Comparison of ENCODE assay signal across 2 cellular contexts in genomic region chr11:12059144-12059543, GRCh38. TPM values are rescaled to one million over a fixed set of nuclear protein-coding genes. Genes with fewer than 3 reads are reported as not detected.
A peak's percentile ranks its signal among the peaks of the same experiment; 100 is the strongest.
DNase-seq lines count a peak whose midpoint lies in the region.
"Not testable (repeated sequence)": the region's sequence is repeated elsewhere in the genome, so short reads cannot be mapped to it uniquely, and the experiment has no call there.
"Had no signal": no experiment of that assay in that cellular context is flagged by ENCODE, and none has a peak within 500 bp of the region (broad histone marks: within the 10 kb centered on the region; RNA-seq: fewer than 3 reads in every experiment).

No MANE protein-coding gene starts in this region.

- no CpG with 5 or more reads among the region's 3 CpGs for WGBS in trophoblast cell (ENCODE audit: extremely low coverage, insufficient coverage, insufficient read length)

- not testable (repeated sequence) for H3K27me3 ChIP-seq in trophoblast cell (ENCODE audit: insufficient read depth, low read length)

- H3K79me2 ChIP-seq in trophoblast cell (ENCODE audit: control insufficient read depth, insufficient read depth, low read length, poor library complexity), result not testable (repeated sequence)

- H2BK12ac ChIP-seq in trophoblast cell (ENCODE audit: low read length), result not testable (repeated sequence)

- not testable (repeated sequence) for H3K4ac ChIP-seq in trophoblast cell (ENCODE audit: low read depth, low read length)

- H4K91ac ChIP-seq in trophoblast cell (ENCODE audit: low read depth, low read length), result not testable (repeated sequence)

- not testable (repeated sequence) for H3K36me3 ChIP-seq in trophoblast cell (ENCODE audit: control insufficient read depth in 1 of 2, insufficient read depth in 2 of 2, low read length in 2 of 2)

- not testable (repeated sequence) for H3K4me3 ChIP-seq in trophoblast cell (ENCODE audit: low read depth, low read length)

- H4K8ac ChIP-seq in trophoblast cell (ENCODE audit: low read depth, low read length), result not testable (repeated sequence)

- H3K4me2 ChIP-seq in trophoblast cell (ENCODE audit: low read length), result not testable (repeated sequence)

- H3K9me3 ChIP-seq in trophoblast cell (ENCODE audit: insufficient read depth, low read depth, low read length), result not testable (repeated sequence)

- H2AFZ ChIP-seq in trophoblast cell (ENCODE audit: insufficient read depth, low read length, poor library complexity), result not testable (repeated sequence)

- not testable (repeated sequence) for H3K18ac ChIP-seq in trophoblast cell (ENCODE audit: low read length)

- DNase-seq in trophoblast cell, result peak; percentile 53 to 78

- H3K79me1 ChIP-seq in trophoblast cell (ENCODE audit: low read length), result not testable (repeated sequence)

- not testable (repeated sequence) for H3K9ac ChIP-seq in trophoblast cell (ENCODE audit: low read length)

- H3K23ac ChIP-seq in trophoblast cell (ENCODE audit: low read length), result not testable (repeated sequence)

- not testable (repeated sequence) for H3K27ac ChIP-seq in trophoblast cell (ENCODE audit: low read depth, low read length)

- not testable (repeated sequence) for H2AK5ac ChIP-seq in trophoblast cell (ENCODE audit: low read length)

- H2BK5ac ChIP-seq in trophoblast cell (ENCODE audit: low read depth, low read length, poor library complexity), result not testable (repeated sequence)

- not testable (repeated sequence) for H2BK120ac ChIP-seq in trophoblast cell (ENCODE audit: insufficient read depth, low read length, poor library complexity)

- H3K4me1 ChIP-seq in trophoblast cell (ENCODE audit: control insufficient read depth in 1 of 2, insufficient read depth in 2 of 2, low read length in 2 of 2), result not testable (repeated sequence)

- not testable (repeated sequence) for H4K12ac ChIP-seq in trophoblast cell (ENCODE audit: low read depth, low read length)

- H3K14ac ChIP-seq in trophoblast cell (ENCODE audit: low read length), result not testable (repeated sequence)

RNA-seq across cellular contexts. Expression of gene DKK3, which starts 50.7 kb away (rescaled TPM):
- 41.2 and 42.2 TPM in 2 replicates for polyA plus RNA-seq in trophoblast cell (2013)
- polyA plus RNA-seq: CD14-positive monocyte had no signal

RNA-seq across cellular contexts. Expression of gene MICAL2, which starts 51.2 kb away (rescaled TPM):
- 24.5 and 30.8 TPM in 2 replicates for polyA plus RNA-seq in trophoblast cell (2013)
